Comparison of ENCODE assay signal across 14 cellular contexts in genomic region chr2:159605441-159606178, GRCh38. TPM values are rescaled to one million over a fixed set of nuclear protein-coding genes. Genes with fewer than 3 reads are reported as not detected.
DNase-seq lines count a peak whose midpoint lies in the region; ATAC-seq, FAIRE-seq and TF ChIP-seq lines count a peak whose summit lies in the region.
"Had no signal": no experiment of that assay in that cellular context is flagged by ENCODE, and none has a peak within 500 bp of the region (broad histone marks: within the 10 kb centered on the region; RNA-seq: fewer than 3 reads in every experiment).

No MANE protein-coding gene starts in this region.

- no peak for FAIRE-seq in astrocyte (lab: Jason Lieb, UNC)
- FAIRE-seq: GM12892 had no signal

- no peak overlapping the region for H3K4me3 ChIP-seq in astrocyte (ENCODE audit: insufficient read depth, low read depth, low read length)
- no peak overlapping the region for H3K4me3 ChIP-seq in thoracic aorta

- no peak overlapping the region for H2AFZ ChIP-seq in astrocyte (ENCODE audit: low read depth, low read length)

- no peak for DNase-seq in astrocyte (ENCODE audit: low read depth)
- DNase-seq in Right ventricle myocardium superior: no peak
- DNase-seq in mesothelial cell of epicardium (ENCODE audit: low spot score in 2 of 2, unreplicated experiment in 2 of 2): no peak
- DNase-seq in thoracic aorta (ENCODE audit: low spot score): no peak
- DNase-seq in GF-D8 (lab: John Stamatoyannopoulos, UW): no peak
- DNase-seq in effector CD4-positive, alpha-beta T cell: no peak
- DNase-seq in activated CD4-positive, alpha-beta T cell treated with anti-CD3 and anti-CD28 coated beads for 4 hours: no peak
- DNase-seq: central memory CD4-positive, alpha-beta T cell; DND-41; MM.1S; NCI-H2171; nucleus accumbens had no signal

- H3K9me3 ChIP-seq in astrocyte (ENCODE audit: insufficient read depth, low read depth, low read length): no peaks in the 10 kb centered on the region
- no peaks in the 10 kb centered on the region for H3K9me3 ChIP-seq in thoracic aorta

- H3K36me3 Mint-ChIP-seq in astrocyte (ENCODE audit: low read depth, unreplicated experiment) (no peaks in the 10 kb centered on the region), mesothelial cell of epicardium (no peaks in the 10 kb centered on the region)

- H3K4me1 ChIP-seq in astrocyte (ENCODE audit: insufficient read depth, low read length): peaks cover 6% of the 10 kb centered on the region
- peaks cover 25 to 38% of the 10 kb centered on the region in 2 donors for H3K4me1 ChIP-seq in thoracic aorta (ENCODE audit: control insufficient read depth in 1 of 2, low read depth in 2 of 2)

- no peaks in the 10 kb centered on the region for H3K27me3 ChIP-seq in astrocyte (ENCODE audit: insufficient read depth, low read length)
- H3K27me3 ChIP-seq in thoracic aorta (replicated peaks; ENCODE audit: insufficient read depth): no peaks in the 10 kb centered on the region

- H3K27ac ChIP-seq in astrocyte (ENCODE audit: low read depth, low read length) (no peak overlapping the region), thoracic aorta (peak overlapping the region; percentile 33 to 38)

- H3K4me3 Mint-ChIP-seq in astrocyte (ENCODE audit: unreplicated experiment) (peak overlapping the region; percentile 1), mesothelial cell of epicardium (no peak overlapping the region)

- ATAC-seq in Right ventricle myocardium superior (ENCODE audit: poor library complexity) (peak; percentile 68), thoracic aorta (ENCODE audit: insufficient number of reproducible peaks, low FRiP score, low read depth) (no peak), GM21360 (IDR thresholded peaks at IDR 0.05; ENCODE audit: unreplicated experiment) (no peak)

- H3K79me2 ChIP-seq in astrocyte (ENCODE audit: insufficient read depth, low read length): peaks cover 79% of the 10 kb centered on the region

- H3K9me3 Mint-ChIP-seq in astrocyte (ENCODE audit: unreplicated experiment) (no peaks in the 10 kb centered on the region), mesothelial cell of epicardium (no peaks in the 10 kb centered on the region)

- no peak overlapping the region for H3K9ac ChIP-seq in astrocyte (ENCODE audit: low read length)

- H3K27ac Mint-ChIP-seq in astrocyte (ENCODE audit: unreplicated experiment): no peak overlapping the region
- peak overlapping the region; percentile 86 for H3K27ac Mint-ChIP-seq in mesothelial cell of epicardium

- peaks cover 17% of the 10 kb centered on the region for H3K4me1 Mint-ChIP-seq in astrocyte (ENCODE audit: low read depth, unreplicated experiment)
- peaks cover 46% of the 10 kb centered on the region for H3K4me1 Mint-ChIP-seq in mesothelial cell of epicardium

- H3K4me2 ChIP-seq in astrocyte (ENCODE audit: low read length): peak overlapping the region; percentile 4

- H3K27me3 Mint-ChIP-seq in astrocyte (ENCODE audit: low read depth, unreplicated experiment) (no peaks in the 10 kb centered on the region), mesothelial cell of epicardium (ENCODE audit: low read depth) (no peaks in the 10 kb centered on the region)

- peaks cover 36% of the 10 kb centered on the region for H4K20me1 ChIP-seq in astrocyte (ENCODE audit: insufficient read depth, low read length)

- TF ChIP-seq CTCF in astrocyte (IDR thresholded peaks at IDR 0.05; ENCODE audit: insufficient read depth, low read depth, low read length): no peak
- TF ChIP-seq CTCF in mesothelial cell of epicardium (IDR thresholded peaks at IDR 0.05; ENCODE audit: unreplicated experiment): no peak
- TF ChIP-seq CTCF in thoracic aorta (IDR thresholded peaks at IDR 0.05): no peak

- H3K36me3 ChIP-seq in astrocyte (ENCODE audit: insufficient read depth, low read length) (no peaks in the 10 kb centered on the region), thoracic aorta (no peaks in the 10 kb centered on the region)

- intact Hi-C loops in Right ventricle myocardium superior (cut with DNase I): no loop called here

RNA-seq across cellular contexts. Expression of gene BAZ2B, which starts 10.7 kb away (rescaled TPM):
- total RNA-seq in astrocyte (60.9 and 69.8 TPM in 2 replicates), Right ventricle myocardium superior (27.0 TPM), mesothelial cell of epicardium (135 to 143 TPM (median 141 TPM) in 3 replicates), thoracic aorta (100 to 1,000 TPM in 1 of 2 donors, 10 to 100 TPM in 1; 73.8 to 147 TPM)
